In the genomic region with DNA sequence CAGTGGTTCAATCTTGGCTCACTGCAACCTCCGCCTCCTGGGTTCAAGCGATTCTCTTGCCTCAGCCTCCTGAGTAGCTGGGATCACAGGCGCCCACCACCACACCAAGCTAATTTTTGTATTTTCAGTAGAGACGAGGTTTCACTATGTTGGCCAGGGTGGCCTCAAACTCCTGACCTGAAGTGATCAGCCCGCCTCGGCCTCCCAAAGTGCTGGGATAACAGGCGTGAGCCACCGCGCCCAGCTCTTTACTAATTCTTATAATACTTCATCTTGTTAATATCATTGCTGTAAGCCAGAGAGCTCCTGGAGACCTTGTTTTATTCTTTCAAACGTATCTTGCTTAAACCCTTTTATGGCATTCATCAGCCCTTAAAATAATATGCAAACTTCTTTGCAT, we compare ENCODE assay signal across 8 cellular contexts. TPM values are rescaled to one million over a fixed set of nuclear protein-coding genes. Genes with fewer than 3 reads are reported as not detected.
"Had no signal": no experiment of that assay in that cellular context is flagged by ENCODE, and none has a peak within 500 bp of the region (broad histone marks: within the 10 kb centered on the region; RNA-seq: fewer than 3 reads in every experiment).

No MANE protein-coding gene starts in this region.

RNA-seq across cellular contexts. Expression of a gene that starts 3.7 kb away (rescaled TPM):
- total RNA-seq: activated CD4-positive, alpha-beta T cell treated with anti-CD3 and anti-CD28 coated beads, Interleukin-2, amount 10 ng/mL, durations not matched to agents 24 days and 14 days; activated CD8-positive, alpha-beta T cell treated with anti-CD3 and anti-CD28 coated beads for 36 hours; activated T-cell treated with anti-CD3 and anti-CD28 coated beads, Interleukin-2, amount 50 U/mL, for 4 hours; activated T-helper 1 cell treated with anti-CD3 and anti-CD28 coated beads, Interleukin-12 subunit alpha, Interleukin-12 subunit beta, Interleukin-2, Interleukin-4 antibody, amounts not matched to agents 30 ng/mL and 10 ng/mL and 1 ng/mL, durations not matched to agents 14 hours and 24 hours and 36 hours; RPMI7951; SJSA1 had no signal
- polyA plus RNA-seq: SK-N-SH had no signal

RNA-seq across cellular contexts. Expression of a gene that starts 38.5 kb away (rescaled TPM):
- total RNA-seq: activated CD4-positive, alpha-beta T cell treated with anti-CD3 and anti-CD28 coated beads, Interleukin-2, amount 10 ng/mL, durations not matched to agents 24 days and 14 days; activated CD8-positive, alpha-beta T cell treated with anti-CD3 and anti-CD28 coated beads for 36 hours; activated T-helper 1 cell treated with anti-CD3 and anti-CD28 coated beads, Interleukin-12 subunit alpha, Interleukin-12 subunit beta, Interleukin-2, Interleukin-4 antibody, amounts not matched to agents 30 ng/mL and 10 ng/mL and 1 ng/mL, durations not matched to agents 14 hours and 24 hours and 36 hours; bronchial epithelial cell; RPMI7951; SJSA1 had no signal
- polyA plus RNA-seq: SK-N-SH had no signal

RNA-seq across cellular contexts. Expression of a gene that starts 56.3 kb away (rescaled TPM):
- total RNA-seq: activated CD4-positive, alpha-beta T cell treated with anti-CD3 and anti-CD28 coated beads, Interleukin-2, amount 10 ng/mL, durations not matched to agents 24 days and 14 days; activated CD8-positive, alpha-beta T cell treated with anti-CD3 and anti-CD28 coated beads for 36 hours; activated T-cell treated with anti-CD3 and anti-CD28 coated beads, Interleukin-2, amount 50 U/mL, for 4 hours; activated T-helper 1 cell treated with anti-CD3 and anti-CD28 coated beads, Interleukin-12 subunit alpha, Interleukin-12 subunit beta, Interleukin-2, Interleukin-4 antibody, amounts not matched to agents 30 ng/mL and 10 ng/mL and 1 ng/mL, durations not matched to agents 14 hours and 24 hours and 36 hours; bronchial epithelial cell; RPMI7951; SJSA1 had no signal
- polyA plus RNA-seq: SK-N-SH had no signal
